39 cellular contexts compared by ENCODE assay signal in the genomic region with DNA sequence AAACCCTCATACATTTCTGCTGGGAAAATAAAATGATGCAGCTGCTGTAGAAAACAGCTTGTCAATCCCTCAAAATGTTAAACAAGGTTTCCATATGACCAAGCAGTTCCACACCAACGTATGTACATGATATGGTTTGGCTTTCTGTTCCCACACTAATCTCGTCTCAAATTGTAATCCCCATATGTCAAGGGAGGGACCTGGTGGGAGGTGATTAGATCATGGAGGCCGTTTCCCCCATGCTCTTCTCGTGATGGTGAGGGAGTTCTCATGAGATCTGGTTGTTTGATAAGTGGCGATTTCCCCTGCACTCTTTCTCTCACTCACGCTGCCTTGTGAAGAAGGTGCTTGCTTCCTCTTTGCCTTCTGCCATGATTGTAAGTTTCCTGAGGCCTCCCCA.
DNase-seq lines count a peak whose midpoint lies in the region; ATAC-seq, FAIRE-seq and TF ChIP-seq lines count a peak whose summit lies in the region.
"Had no signal": no experiment of that assay in that cellular context is flagged by ENCODE, and none has a peak within 500 bp of the region (broad histone marks: within the 10 kb centered on the region; RNA-seq: fewer than 3 reads in every experiment).

No MANE protein-coding gene starts in this region.

- SMC1A ChIA-PET in GM12878 (lab: Charles Lee; ENCODE audit: uncharacterized antibody, unreplicated experiment): no interaction called here

- no peak overlapping the region for H3K4me3 ChIP-seq in GM12865 (ENCODE audit: low read depth, low read length)
- no peak overlapping the region for H3K4me3 ChIP-seq in GM12878
- H3K4me3 ChIP-seq in A673 (ENCODE audit: low read depth, low read length, poor library complexity, severe bottlenecking): no peak overlapping the region
- H3K4me3 ChIP-seq: dorsolateral prefrontal cortex, esophagus muscularis mucosa, heart left ventricle, left ventricle myocardium inferior, SJSA1 had no signal

- BruUV-seq in GM12878 (replicated peaks; lab: Mats Ljungman, UMichigan) (no TSS peak), A673 (replicated peaks; lab: Mats Ljungman, UMichigan) (no TSS peak)

- no peak for TF ChIP-seq RAD21 in GM12878 (IDR thresholded peaks at IDR 0.05; ENCODE audit: insufficient read depth, low read depth, low read length)

- peaks cover 0 to 3% of the 10 kb centered on the region in 2 donors for H3K9me3 Mint-ChIP-seq in activated naive CD4-positive, alpha-beta T cell treated with anti-CD3 and anti-CD28 coated beads, Interleukin-2, amount 50 U/mL, for 72 hours
- H3K9me3 Mint-ChIP-seq: CD8-positive, alpha-beta T cell; stimulated activated naive CD8-positive, alpha-beta T cell treated with anti-CD3 and anti-CD28 coated beads, Interleukin-15, Interleukin-2, amounts not matched to agents 100 ng/mL and 50 ng/mL, for 24 hours had no signal

- H4K20me1 ChIP-seq in GM12878 (ENCODE audit: control insufficient read depth, insufficient read depth): no peaks in the 10 kb centered on the region

- H3K36me3 ChIP-seq in GM12878 (ENCODE audit: control insufficient read depth in 2 of 2, insufficient read depth in 2 of 2, low read length in 1 of 2): no peaks in the 10 kb centered on the region
- no peaks in the 10 kb centered on the region for H3K36me3 ChIP-seq in A673 (ENCODE audit: insufficient read depth, low read length, poor library complexity, severe bottlenecking)
- H3K36me3 ChIP-seq: esophagus muscularis mucosa, heart left ventricle, left ventricle myocardium inferior, neutrophil, SJSA1 had no signal

- RAD21 ChIA-PET in GM12878 (lab: Charles Lee; ENCODE audit: unreplicated experiment): no interaction called here

- POLR2A ChIA-PET in GM12878 (lab: Charles Lee): no interaction called here
- POLR2A ChIA-PET in A673 (lab: Charles Lee; ENCODE audit: low non-redundant PET): no interaction called here

- H2AFZ ChIP-seq in GM12878 (ENCODE audit: control insufficient read depth, low read depth, low read length): no peak overlapping the region

- H3K27me3 ChIP-seq in GM12878 (replicated peaks in 1 of 2; ENCODE audit: control insufficient read depth in 2 of 2, insufficient read depth in 2 of 2, low read length in 1 of 2) (no peaks in the 10 kb centered on the region), A673 (replicated peaks; ENCODE audit: insufficient read depth, low read depth, low read length, poor library complexity) (no peaks in the 10 kb centered on the region)
- H3K27me3 ChIP-seq: dorsolateral prefrontal cortex, esophagus muscularis mucosa, heart left ventricle, neutrophil, SJSA1 had no signal

- 18% methylated on average over 6 of the region's 6 CpGs for WGBS in GM12878 (ENCODE audit: insufficient coverage, insufficient replicate concordance, low lambda C conversion rate, missing lambda C conversion rate)

- FAIRE-seq in GM12878 (lab: Jason Lieb, UNC): no peak
- FAIRE-seq: GM18507, HepG2, keratinocyte, RCC 7860, urothelium cell line had no signal

- in situ Hi-C loops in GM12878 (cut with MboI): no loop called here

- H3K4me1 ChIP-seq in GM12878 (ENCODE audit: control insufficient read depth, insufficient read depth, low read length) (peaks cover 5% of the 10 kb centered on the region), A673 (ENCODE audit: insufficient read depth, low read length, poor library complexity, severe bottlenecking) (no peaks in the 10 kb centered on the region)
- H3K4me1 ChIP-seq: esophagus muscularis mucosa, heart left ventricle, left ventricle myocardium inferior, SJSA1 had no signal

- no peaks in the 10 kb centered on the region for H3K36me3 Mint-ChIP-seq in activated naive CD4-positive, alpha-beta T cell treated with anti-CD3 and anti-CD28 coated beads, Interleukin-2, amount 50 U/mL, for 72 hours
- H3K36me3 Mint-ChIP-seq: activated naive CD8-positive, alpha-beta T cell; CD8-positive, alpha-beta T cell; naive thymus-derived CD4-positive, alpha-beta T cell; T-cell had no signal

- no peak overlapping the region for H3K4me2 ChIP-seq in GM12878 (ENCODE audit: control insufficient read depth, insufficient read depth)

- no peak for TF ChIP-seq CTCF in GM12865 (IDR thresholded peaks at IDR 0.05; ENCODE audit: insufficient read depth, low read depth, low read length, missing control alignments)
- no peak for TF ChIP-seq CTCF in GM12878 (IDR thresholded peaks at IDR 0.05 in 2 of 3, conservative IDR thresholded peaks at IDR 0.05 in 1 of 3; ENCODE audit: control insufficient read depth in 2 of 3, extremely low read depth in 1 of 3, insufficient read depth in 1 of 3, low read depth in 3 of 3, low read length in 3 of 3)
- no peak for TF ChIP-seq CTCF in A673 (conservative IDR thresholded peaks at IDR 0.05; ENCODE audit: low read depth, low read length)

- intact Hi-C loops in GM12878 (cut with micrococcal nuclease; ENCODE audit: unreplicated experiment): no loop called here
- intact Hi-C loops in A673 (cut with micrococcal nuclease; ENCODE audit: unreplicated experiment): loop anchor here (10.0 kb wide), 1 partner anchor 265 kb away; no protein-coding TSS in a partner anchor

- no peak overlapping the region for H3K27ac Mint-ChIP-seq in activated naive CD4-positive, alpha-beta T cell treated with anti-CD3 and anti-CD28 coated beads, Interleukin-2, amount 50 U/mL, for 72 hours
- H3K27ac Mint-ChIP-seq: activated naive CD8-positive, alpha-beta T cell; B cell; CD8-positive, alpha-beta T cell; naive thymus-derived CD4-positive, alpha-beta T cell; stimulated activated naive CD8-positive, alpha-beta T cell treated with anti-CD3 and anti-CD28 coated beads, Interleukin-15, Interleukin-2, amounts not matched to agents 100 ng/mL and 50 ng/mL, for 24 hours; T-cell had no signal

- H3K79me2 ChIP-seq in GM12878 (ENCODE audit: control insufficient read depth, insufficient read depth, low read length): no peaks in the 10 kb centered on the region

- H3K27ac ChIP-seq in GM12878 (ENCODE audit: control insufficient read depth, insufficient read depth) (0 out of 2 replicates have a peak overlapping the region, but pooled peaks have one; percentile 38), A673 (ENCODE audit: low read depth, low read length, poor library complexity, severe bottlenecking) (no peak overlapping the region)
- H3K27ac ChIP-seq: dorsolateral prefrontal cortex, esophagus muscularis mucosa, heart left ventricle, left ventricle myocardium inferior, neutrophil, SJSA1 had no signal

- ATAC-seq in GM21360 (IDR thresholded peaks at IDR 0.05; ENCODE audit: unreplicated experiment): peak; percentile 64
- peak; percentile 46 for ATAC-seq in HG03565 (IDR thresholded peaks at IDR 0.05; ENCODE audit: unreplicated experiment)
- ATAC-seq in GM12878: no peak; the same call in 1 of the 3 replicates
- ATAC-seq in GM21526 (IDR thresholded peaks at IDR 0.05; ENCODE audit: low FRiP score, unreplicated experiment): no peak
- no peak for ATAC-seq in activated naive CD4-positive, alpha-beta T cell treated with anti-CD3 and anti-CD28 coated beads, Interleukin-2, amount 50 U/mL, for 72 hours
- ATAC-seq: CD8-positive, alpha-beta T cell; heart left ventricle; HepG2; naive thymus-derived CD4-positive, alpha-beta T cell; right cardiac atrium; T-cell had no signal

- no peak overlapping the region for H3K9ac ChIP-seq in GM12878 (ENCODE audit: control insufficient read depth, insufficient read depth, low read length)

- DNase-seq in GM12865 (ENCODE audit: low read depth) (peak; percentile 26), GM12878 (ENCODE audit: low read depth, low spot score) (peak; percentile 16), A673 (ENCODE audit: low spot score) (no peak)
- no peak for DNase-seq in activated naive CD4-positive, alpha-beta T cell treated with anti-CD3 and anti-CD28 coated beads, Interleukin-2, amount 50 U/mL, for 72 hours (ENCODE audit: low spot score in 2 of 2)
- DNase-seq: ACHN; activated CD4-positive, alpha-beta T cell treated with anti-CD3 and anti-CD28 coated beads, Interleukin-2, amount 50 U/mL, for 1 hour; activated CD4-positive, CD25-positive, alpha-beta regulatory T cell; activated effector memory CD4-positive, alpha-beta T cell treated with Interleukin-2 at 50 U/mL for 16 hours; activated T-cell treated with anti-CD3 and anti-CD28 coated beads, Interleukin-2, amount 50 U/mL, for 1 hour; CD8-positive, alpha-beta T cell; DMS153; dorsolateral prefrontal cortex; foreskin fibroblast; heart left ventricle; Kasumi-1; left ventricle myocardium inferior; naive thymus-derived CD4-positive, alpha-beta T cell; NCI-H1417; NCI-H2029; NCI-H2227 treated with DMSO at 0.1 percent for 48 hours; NCI-H69; posterior cingulate gyrus; right cardiac atrium; stimulated activated CD4-positive, alpha-beta T cell treated with anti-CD3 and anti-CD28 coated beads, Interleukin-1b, Interleukin-23, amount 100 ng/mL, for 48 hours; T-cell had no signal

- CTCF ChIA-PET in GM12878 (lab: Yijun Ruan, JAX) (interaction anchor here (1.0 to 1.2 kb wide), 2 partner anchors 33 to 824 kb away, joined by 3 read pairs; no protein-coding TSS in a partner anchor), A673 (lab: Charles Lee) (no interaction called here)

- TF ChIP-seq EP300 in GM12878 (IDR thresholded peaks at IDR 0.05; ENCODE audit: borderline replicate concordance in 1 of 2, control insufficient read depth in 1 of 2, low read depth in 2 of 2, low read length in 2 of 2): no peak

- peaks cover 2% of the 10 kb centered on the region; the same call in 2 of the 3 replicates for H3K9me3 ChIP-seq in GM12878 (replicated peaks; ENCODE audit: control insufficient read depth, insufficient read depth, low read length)
- H3K9me3 ChIP-seq in A673 (ENCODE audit: low read depth, low read length, poor library complexity, severe bottlenecking): no peaks in the 10 kb centered on the region
- H3K9me3 ChIP-seq: esophagus muscularis mucosa, heart left ventricle, left ventricle myocardium inferior, neutrophil had no signal

- TF ChIP-seq POLR2A in GM12878 (IDR thresholded peaks at IDR 0.05; ENCODE audit: low read depth, low read length): no peak

TF ChIP-seq in GM12878, 131 proteins besides CTCF, POLR2A, EP300 and RAD21 (continues in another document):
- TF ChIP-seq TCF12 (IDR thresholded peaks at IDR 0.05; ENCODE audit: low read depth, low read length): 0 out of 2 replicates have a peak, but pooled peaks have one; percentile 37
- TF ChIP-seq SMC3 (IDR thresholded peaks at IDR 0.05; ENCODE audit: borderline replicate concordance, low read length): no peak
- no peak for TF ChIP-seq ESRRA (IDR thresholded peaks at IDR 0.05; ENCODE audit: low read length)
- TF ChIP-seq IKZF1 (conservative IDR thresholded peaks at IDR 0.05): no peak
- TF ChIP-seq, protein P1, sequence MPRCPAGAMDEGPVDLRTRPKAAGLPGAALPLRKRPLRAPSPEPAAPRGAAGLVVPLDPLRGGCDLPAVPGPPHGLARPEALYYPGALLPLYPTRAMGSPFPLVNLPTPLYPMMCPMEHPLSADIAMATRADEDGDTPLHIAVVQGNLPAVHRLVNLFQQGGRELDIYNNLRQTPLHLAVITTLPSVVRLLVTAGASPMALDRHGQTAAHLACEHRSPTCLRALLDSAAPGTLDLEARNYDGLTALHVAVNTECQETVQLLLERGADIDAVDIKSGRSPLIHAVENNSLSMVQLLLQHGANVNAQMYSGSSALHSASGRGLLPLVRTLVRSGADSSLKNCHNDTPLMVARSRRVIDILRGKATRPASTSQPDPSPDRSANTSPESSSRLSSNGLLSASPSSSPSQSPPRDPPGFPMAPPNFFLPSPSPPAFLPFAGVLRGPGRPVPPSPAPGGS (IDR thresholded peaks at IDR 0.05; ENCODE audit: borderline replicate concordance, insufficient read depth, low read depth, low read length, poor library complexity, severe bottlenecking): peak; percentile 28

Comparison
In these comparisons a context has a peak if more than half of its experiments do, and no peak if none do; other contexts are left out.
1. DNase-seq: peak in GM12865 (single experiment) and GM12878 (single experiment); none in A673 (single experiment) and activated naive CD4-positive, alpha-beta T cell treated with anti-CD3 and anti-CD28 coated beads, Interleukin-2, amount 50 U/mL, for 72 hours (0 of 2).
2. ATAC-seq: peak in GM21360 (single experiment) and HG03565 (single experiment); none in GM12878 (single experiment), GM21526 (single experiment) and activated naive CD4-positive, alpha-beta T cell treated with anti-CD3 and anti-CD28 coated beads, Interleukin-2, amount 50 U/mL, for 72 hours (0 of 2).